ENCODE assay signal across 26 cellular contexts in the genomic region with DNA sequence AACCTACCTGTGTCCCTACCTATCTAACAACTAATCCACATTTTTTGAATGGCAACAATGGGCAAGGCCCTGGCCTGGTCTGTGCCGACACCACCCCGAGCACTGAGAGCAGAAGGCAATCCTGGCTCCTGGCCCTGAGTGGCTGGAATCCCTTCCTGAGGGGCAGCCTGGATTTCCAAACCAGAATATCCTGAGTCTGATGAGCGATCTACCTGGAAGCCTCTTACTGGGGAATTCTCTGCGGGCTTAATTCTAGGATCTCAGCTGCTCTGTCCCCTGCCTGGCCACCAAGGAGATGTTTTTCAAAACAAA. TPM values are rescaled to one million over a fixed set of nuclear protein-coding genes. Genes with fewer than 3 reads are reported as not detected.
"Had no signal": no experiment of that assay in that cellular context is flagged by ENCODE, and none has a peak within 500 bp of the region (broad histone marks: within the 10 kb centered on the region; RNA-seq: fewer than 3 reads in every experiment).

No MANE protein-coding gene starts in this region.

- H3K27me3 ChIP-seq: gastroesophageal sphincter, testis had no signal

- H3K4me1 ChIP-seq: esophagus muscularis mucosa, foreskin keratinocyte, gastroesophageal sphincter, heart right ventricle, left ventricle myocardium inferior, lower lobe of right lung, psoas muscle, sigmoid colon, testis, tibial artery had no signal

- H3K27ac ChIP-seq: esophagus muscularis mucosa, foreskin keratinocyte, gastroesophageal sphincter, heart right ventricle, left ventricle myocardium inferior, lower lobe of right lung, psoas muscle, sigmoid colon, testis, tibial artery had no signal

- H3K9me3 ChIP-seq: lower lobe of right lung, psoas muscle, sigmoid colon, testis, tibial artery had no signal

- H3K36me3 ChIP-seq: esophagus muscularis mucosa, gastroesophageal sphincter, heart right ventricle, left ventricle myocardium inferior, lower lobe of right lung, sigmoid colon, tibial artery had no signal

- H3K4me3 ChIP-seq: esophagus muscularis mucosa, gastroesophageal sphincter, heart right ventricle, left ventricle myocardium inferior, lower lobe of right lung, psoas muscle, sigmoid colon, testis, tibial artery had no signal

- DNase-seq: cortex of kidney; effector CD4-positive, alpha-beta T cell; foreskin keratinocyte; glutamatergic neuron; heart right ventricle; hippocampal formation; kidney glomerular epithelial cell; left colon; left ventricle myocardium inferior; lower lobe of right lung; natural killer cell; right cardiac atrium; sigmoid colon; stimulated activated CD4-positive, alpha-beta T cell treated with anti-CD3 and anti-CD28 coated beads, Interleukin-2, amount 100 ng/mL, for 24 hours; stimulated activated CD4-positive, alpha-beta T cell treated with anti-CD3 and anti-CD28 coated beads, Interleukin-4, amount 100 ng/mL, for 24 hours; stimulated activated naive CD8-positive, alpha-beta T cell treated with anti-CD3 and anti-CD28 coated beads, Interleukin-15, Interleukin-2, amounts not matched to agents 100 U/mL and 50 U/mL, for 24 hours; testis; tibial artery had no signal

- FAIRE-seq: islet of Langerhans had no signal

RNA-seq across cellular contexts. Expression of a gene that starts 22.1 kb away (rescaled TPM):
- total RNA-seq: dermis microvascular lymphatic vessel endothelial cell, epithelial cell of proximal tubule, fibroblast of lung, foreskin keratinocyte, left ventricle myocardium inferior, mononuclear cell, natural killer cell had no signal
- polyA plus RNA-seq: fibroblast of lung, foreskin keratinocyte had no signal
